Comparison of ENCODE assay signal across 22 cellular contexts in the genomic region with DNA sequence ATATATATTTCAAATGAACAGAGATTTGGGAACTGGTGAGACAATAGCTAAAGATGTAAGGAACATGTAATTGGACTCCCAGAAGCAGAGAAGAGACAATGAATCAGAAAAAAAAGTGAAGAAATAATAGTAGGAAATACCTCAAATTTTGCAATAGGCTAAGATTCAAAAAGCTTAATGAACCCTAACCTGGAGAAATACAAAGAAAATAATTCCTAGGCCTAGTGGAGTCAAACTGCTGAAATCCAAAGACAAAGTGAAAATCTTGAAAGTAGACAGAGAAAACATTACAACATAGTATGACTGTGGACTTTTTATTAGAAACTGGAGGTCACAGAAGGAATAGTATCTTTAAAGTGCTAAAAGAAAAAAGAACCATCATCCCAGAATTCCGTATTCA.
"Had no signal": no experiment of that assay in that cellular context is flagged by ENCODE, and none has a peak within 500 bp of the region (broad histone marks: within the 10 kb centered on the region; RNA-seq: fewer than 3 reads in every experiment).

No MANE protein-coding gene starts in this region.

- H3K27ac ChIP-seq: SJSA1, SK-N-MC had no signal

- H3K36me3 ChIP-seq: SJSA1 had no signal

- ATAC-seq: HepG2 had no signal

- H3K4me3 ChIP-seq: SJSA1, SK-N-MC had no signal

- H3K9me3 ChIP-seq: SJSA1 had no signal

- DNase-seq: IMR-90, Karpas-422, KG1, MM.1S, NCI-H1092 treated with DMSO at 0.1 percent for 48 hours, NCI-H1436, NCI-H187, NCI-H2029, NCI-H2081 treated with DMSO at 0.1 percent for 48 hours, NCI-H2171, NCI-H226, NCI-H446, NCI-H510A, NCI-H524 treated with DMSO at 0.1 percent for 48 hours, NCI-H69, NCI-H774, Right ventricle myocardium superior, RPMI8226, SIG-M5 had no signal

- H3K4me1 ChIP-seq: SJSA1 had no signal
